In the genomic region with DNA sequence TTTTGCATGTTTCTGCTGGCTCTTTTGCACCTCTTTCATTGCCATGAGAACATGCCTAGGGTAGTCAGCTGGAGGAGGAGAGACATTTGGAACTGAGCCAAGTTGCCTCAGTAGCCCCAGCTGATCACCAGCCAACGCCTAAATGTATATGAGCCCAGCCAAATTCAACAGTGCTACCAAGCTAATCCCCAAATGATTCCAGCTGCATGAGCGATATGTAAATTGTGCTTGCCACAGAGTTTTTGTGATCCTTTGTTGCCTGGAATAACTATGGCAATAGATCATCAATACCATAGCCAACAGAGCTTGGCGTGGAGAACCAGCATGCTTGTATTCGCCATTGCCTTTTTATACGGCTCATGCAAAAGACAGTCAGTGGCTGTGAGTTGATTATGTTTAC, we compare ENCODE assay signal across 1 cellular context.
TF ChIP-seq lines count a peak whose summit lies in the region.

No MANE protein-coding gene starts in this region.

TF ChIP-seq in H1, 55 proteins besides CTCF, POLR2A, EP300 and RAD21:
- TF ChIP-seq TEAD4 (IDR thresholded peaks at IDR 0.05; ENCODE audit: low read depth, low read length) (no peak), JUN (IDR thresholded peaks at IDR 0.05; ENCODE audit: low read depth, low read length) (no peak), SRF (IDR thresholded peaks at IDR 0.05; ENCODE audit: low read depth, low read length) (no peak), PHF8 (conservative IDR thresholded peaks at IDR 0.05; ENCODE audit: low read depth, low read length) (no peak), POLR2AphosphoS5 (IDR thresholded peaks at IDR 0.05; ENCODE audit: low read depth, low read length) (no peak), KDM5A (IDR thresholded peaks at IDR 0.05; ENCODE audit: low read length) (no peak), HDAC2 (IDR thresholded peaks at IDR 0.05; ENCODE audit: borderline replicate concordance in 1 of 2, low read depth in 2 of 2, low read length in 2 of 2) (no peak), NRF1 (IDR thresholded peaks at IDR 0.05; ENCODE audit: low read depth, low read length) (no peak), TAF1 (IDR thresholded peaks at IDR 0.05; ENCODE audit: low read depth, low read length) (no peak), KDM1A (IDR thresholded peaks at IDR 0.05; ENCODE audit: borderline replicate concordance, low read length) (no peak), RXRA (IDR thresholded peaks at IDR 0.05; ENCODE audit: insufficient read depth, low read depth, low read length) (no peak), RFX5 (IDR thresholded peaks at IDR 0.05; ENCODE audit: borderline replicate concordance, low read depth, low read length) (no peak), JUND (IDR thresholded peaks at IDR 0.05; ENCODE audit: low read length) (no peak), TBP (IDR thresholded peaks at IDR 0.05; ENCODE audit: low read depth, low read length) (no peak), GTF2F1 (IDR thresholded peaks at IDR 0.05; ENCODE audit: borderline replicate concordance, low read depth, low read length) (no peak), MAFK (IDR thresholded peaks at IDR 0.05; ENCODE audit: low read depth, low read length) (no peak), SAP30 (IDR thresholded peaks at IDR 0.05; ENCODE audit: insufficient read depth, insufficient replicate concordance, low read length) (no peak), KDM4A (IDR thresholded peaks at IDR 0.05; ENCODE audit: low read depth, low read length, severe bottlenecking) (no peak)
- TF ChIP-seq, protein P1, sequence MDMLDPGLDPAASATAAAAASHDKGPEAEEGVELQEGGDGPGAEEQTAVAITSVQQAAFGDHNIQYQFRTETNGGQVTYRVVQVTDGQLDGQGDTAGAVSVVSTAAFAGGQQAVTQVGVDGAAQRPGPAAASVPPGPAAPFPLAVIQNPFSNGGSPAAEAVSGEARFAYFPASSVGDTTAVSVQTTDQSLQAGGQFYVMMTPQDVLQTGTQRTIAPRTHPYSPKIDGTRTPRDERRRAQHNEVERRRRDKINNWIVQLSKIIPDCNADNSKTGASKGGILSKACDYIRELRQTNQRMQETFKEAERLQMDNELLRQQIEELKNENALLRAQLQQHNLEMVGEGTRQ (IDR thresholded peaks at IDR 0.05; ENCODE audit: low read length), result no peak
- TF ChIP-seq, protein P2, sequence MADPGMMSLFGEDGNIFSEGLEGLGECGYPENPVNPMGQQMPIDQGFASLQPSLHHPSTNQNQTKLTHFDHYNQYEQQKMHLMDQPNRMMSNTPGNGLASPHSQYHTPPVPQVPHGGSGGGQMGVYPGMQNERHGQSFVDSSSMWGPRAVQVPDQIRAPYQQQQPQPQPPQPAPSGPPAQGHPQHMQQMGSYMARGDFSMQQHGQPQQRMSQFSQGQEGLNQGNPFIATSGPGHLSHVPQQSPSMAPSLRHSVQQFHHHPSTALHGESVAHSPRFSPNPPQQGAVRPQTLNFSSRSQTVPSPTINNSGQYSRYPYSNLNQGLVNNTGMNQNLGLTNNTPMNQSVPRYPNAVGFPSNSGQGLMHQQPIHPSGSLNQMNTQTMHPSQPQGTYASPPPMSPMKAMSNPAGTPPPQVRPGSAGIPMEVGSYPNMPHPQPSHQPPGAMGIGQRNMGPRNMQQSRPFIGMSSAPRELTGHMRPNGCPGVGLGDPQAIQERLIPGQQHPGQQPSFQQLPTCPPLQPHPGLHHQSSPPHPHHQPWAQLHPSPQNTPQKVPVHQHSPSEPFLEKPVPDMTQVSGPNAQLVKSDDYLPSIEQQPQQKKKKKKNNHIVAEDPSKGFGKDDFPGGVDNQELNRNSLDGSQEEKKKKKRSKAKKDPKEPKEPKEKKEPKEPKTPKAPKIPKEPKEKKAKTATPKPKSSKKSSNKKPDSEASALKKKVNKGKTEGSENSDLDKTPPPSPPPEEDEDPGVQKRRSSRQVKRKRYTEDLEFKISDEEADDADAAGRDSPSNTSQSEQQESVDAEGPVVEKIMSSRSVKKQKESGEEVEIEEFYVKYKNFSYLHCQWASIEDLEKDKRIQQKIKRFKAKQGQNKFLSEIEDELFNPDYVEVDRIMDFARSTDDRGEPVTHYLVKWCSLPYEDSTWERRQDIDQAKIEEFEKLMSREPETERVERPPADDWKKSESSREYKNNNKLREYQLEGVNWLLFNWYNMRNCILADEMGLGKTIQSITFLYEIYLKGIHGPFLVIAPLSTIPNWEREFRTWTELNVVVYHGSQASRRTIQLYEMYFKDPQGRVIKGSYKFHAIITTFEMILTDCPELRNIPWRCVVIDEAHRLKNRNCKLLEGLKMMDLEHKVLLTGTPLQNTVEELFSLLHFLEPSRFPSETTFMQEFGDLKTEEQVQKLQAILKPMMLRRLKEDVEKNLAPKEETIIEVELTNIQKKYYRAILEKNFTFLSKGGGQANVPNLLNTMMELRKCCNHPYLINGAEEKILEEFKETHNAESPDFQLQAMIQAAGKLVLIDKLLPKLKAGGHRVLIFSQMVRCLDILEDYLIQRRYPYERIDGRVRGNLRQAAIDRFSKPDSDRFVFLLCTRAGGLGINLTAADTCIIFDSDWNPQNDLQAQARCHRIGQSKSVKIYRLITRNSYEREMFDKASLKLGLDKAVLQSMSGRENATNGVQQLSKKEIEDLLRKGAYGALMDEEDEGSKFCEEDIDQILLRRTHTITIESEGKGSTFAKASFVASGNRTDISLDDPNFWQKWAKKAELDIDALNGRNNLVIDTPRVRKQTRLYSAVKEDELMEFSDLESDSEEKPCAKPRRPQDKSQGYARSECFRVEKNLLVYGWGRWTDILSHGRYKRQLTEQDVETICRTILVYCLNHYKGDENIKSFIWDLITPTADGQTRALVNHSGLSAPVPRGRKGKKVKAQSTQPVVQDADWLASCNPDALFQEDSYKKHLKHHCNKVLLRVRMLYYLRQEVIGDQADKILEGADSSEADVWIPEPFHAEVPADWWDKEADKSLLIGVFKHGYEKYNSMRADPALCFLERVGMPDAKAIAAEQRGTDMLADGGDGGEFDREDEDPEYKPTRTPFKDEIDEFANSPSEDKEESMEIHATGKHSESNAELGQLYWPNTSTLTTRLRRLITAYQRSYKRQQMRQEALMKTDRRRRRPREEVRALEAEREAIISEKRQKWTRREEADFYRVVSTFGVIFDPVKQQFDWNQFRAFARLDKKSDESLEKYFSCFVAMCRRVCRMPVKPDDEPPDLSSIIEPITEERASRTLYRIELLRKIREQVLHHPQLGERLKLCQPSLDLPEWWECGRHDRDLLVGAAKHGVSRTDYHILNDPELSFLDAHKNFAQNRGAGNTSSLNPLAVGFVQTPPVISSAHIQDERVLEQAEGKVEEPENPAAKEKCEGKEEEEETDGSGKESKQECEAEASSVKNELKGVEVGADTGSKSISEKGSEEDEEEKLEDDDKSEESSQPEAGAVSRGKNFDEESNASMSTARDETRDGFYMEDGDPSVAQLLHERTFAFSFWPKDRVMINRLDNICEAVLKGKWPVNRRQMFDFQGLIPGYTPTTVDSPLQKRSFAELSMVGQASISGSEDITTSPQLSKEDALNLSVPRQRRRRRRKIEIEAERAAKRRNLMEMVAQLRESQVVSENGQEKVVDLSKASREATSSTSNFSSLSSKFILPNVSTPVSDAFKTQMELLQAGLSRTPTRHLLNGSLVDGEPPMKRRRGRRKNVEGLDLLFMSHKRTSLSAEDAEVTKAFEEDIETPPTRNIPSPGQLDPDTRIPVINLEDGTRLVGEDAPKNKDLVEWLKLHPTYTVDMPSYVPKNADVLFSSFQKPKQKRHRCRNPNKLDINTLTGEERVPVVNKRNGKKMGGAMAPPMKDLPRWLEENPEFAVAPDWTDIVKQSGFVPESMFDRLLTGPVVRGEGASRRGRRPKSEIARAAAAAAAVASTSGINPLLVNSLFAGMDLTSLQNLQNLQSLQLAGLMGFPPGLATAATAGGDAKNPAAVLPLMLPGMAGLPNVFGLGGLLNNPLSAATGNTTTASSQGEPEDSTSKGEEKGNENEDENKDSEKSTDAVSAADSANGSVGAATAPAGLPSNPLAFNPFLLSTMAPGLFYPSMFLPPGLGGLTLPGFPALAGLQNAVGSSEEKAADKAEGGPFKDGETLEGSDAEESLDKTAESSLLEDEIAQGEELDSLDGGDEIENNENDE (IDR thresholded peaks at IDR 0.05; ENCODE audit: insufficient replicate concordance, low read length), result no peak
